8 cellular contexts compared by ENCODE assay signal in the genomic region with DNA sequence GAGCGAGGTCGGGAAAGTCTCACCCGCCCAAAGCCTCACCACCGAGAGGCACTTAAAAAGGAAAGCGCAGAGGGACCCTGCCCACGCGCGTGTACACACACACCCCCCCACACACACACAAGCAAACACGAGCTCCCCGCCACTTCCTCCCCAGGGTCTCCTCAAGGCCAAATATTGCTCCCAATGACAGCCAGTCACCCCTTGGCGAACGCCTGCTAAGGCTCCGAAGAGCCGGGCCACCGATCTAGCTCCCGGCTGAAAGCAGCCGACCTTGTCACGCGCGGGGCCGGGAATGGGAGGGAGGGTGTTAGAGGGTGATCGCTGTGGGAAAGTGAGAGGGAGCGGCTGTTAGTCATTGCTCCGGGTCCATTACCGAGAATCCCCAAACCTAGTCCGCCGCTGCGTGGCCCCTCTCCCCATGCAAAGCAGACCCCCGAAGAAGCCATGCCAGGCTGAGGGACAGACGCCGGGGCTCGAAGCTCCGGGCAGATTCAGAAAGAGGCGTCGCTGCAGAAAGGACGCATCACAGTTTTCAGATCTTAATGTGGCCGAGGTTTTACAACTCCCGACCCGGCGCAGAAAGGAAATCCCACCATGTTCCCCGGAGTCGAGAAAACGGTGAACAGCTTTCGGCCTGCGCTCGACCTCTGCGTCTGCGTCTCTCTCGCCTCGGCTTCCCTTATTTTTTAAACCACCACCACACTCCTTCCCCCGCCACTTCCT. TPM values are rescaled to one million over a fixed set of nuclear protein-coding genes. Genes with fewer than 3 reads are reported as not detected.
A peak's percentile ranks its signal among the peaks of the same experiment; 100 is the strongest.
DNase-seq lines count a peak whose midpoint lies in the region; ATAC-seq and TF ChIP-seq lines count a peak whose summit lies in the region.

No MANE protein-coding gene starts in this region.

- H3K4me1 ChIP-seq in Panc1 (ENCODE audit: control insufficient read depth, insufficient read depth, low read length), result 0 out of 2 replicates have a peak, but pooled peaks cover 3% of the 10 kb centered on the region
- H3K4me1 ChIP-seq in effector memory CD4-positive, alpha-beta T cell (ENCODE audit: control insufficient read depth, insufficient read depth, low read length, poor library complexity, severe bottlenecking), result peaks cover 19% of the 10 kb centered on the region
- H3K4me1 ChIP-seq in mesodermal cell (ENCODE audit: control insufficient read depth, insufficient read depth, low read length, poor library complexity, severe bottlenecking), result peaks cover 23% of the 10 kb centered on the region
- peaks cover 0 to 5% of the 10 kb centered on the region in 2 donors for H3K4me1 ChIP-seq in uterus

- ATAC-seq in Panc1, result peak; percentile 52
- ATAC-seq in GM21737 (IDR thresholded peaks at IDR 0.05; ENCODE audit: unreplicated experiment), result no peak
- no peak for ATAC-seq in HG03135 (IDR thresholded peaks at IDR 0.05; ENCODE audit: unreplicated experiment)

- H3K27ac Mint-ChIP-seq in activated CD4-positive, alpha-beta T cell treated with anti-CD3 and anti-CD28 coated beads, Interleukin-2, amount 10 ng/mL, durations not matched to agents 7 days and 5 days, result no peak overlapping the region

- CTCF ChIA-PET in activated CD4-positive, alpha-beta T cell treated with anti-CD3 and anti-CD28 coated beads, Interleukin-2, amount 10 ng/mL, durations not matched to agents 7 days and 5 days (lab: Charles Lee), result interaction anchor here (0.6 kb wide), 1 partner anchor 231 kb away, joined by 3 read pairs; no protein-coding TSS in a partner anchor
- CTCF ChIA-PET in Panc1 (lab: Charles Lee), result interaction anchor here (0.7 kb wide), 2 partner anchors 341 to 647 kb away, joined by 3 to 5 read pairs; no protein-coding TSS in a partner anchor

- H3K4me3 ChIP-seq in Panc1 (ENCODE audit: low read depth in 2 of 2, low read length in 2 of 2), result peak overlapping the region; percentile 27 to 44
- H3K4me3 ChIP-seq in effector memory CD4-positive, alpha-beta T cell (ENCODE audit: insufficient read depth, low read depth, low read length, poor library complexity, severe bottlenecking), result peak overlapping the region; percentile 54
- H3K4me3 ChIP-seq in mesodermal cell (ENCODE audit: extremely low read depth, insufficient read depth, low read length, poor library complexity, severe bottlenecking), result peak overlapping the region; percentile 93
- H3K4me3 ChIP-seq in uterus, result peak overlapping the region; percentile 42 to 83

- H3K36me3 ChIP-seq in Panc1 (ENCODE audit: control insufficient read depth, insufficient read depth, low read length) (peaks cover 14% of the 10 kb centered on the region; the same call in 1 of the 2 replicates), mesodermal cell (ENCODE audit: control insufficient read depth, insufficient read depth, low read length) (peaks cover 58% of the 10 kb centered on the region), uterus (no peaks in the 10 kb centered on the region)
- H3K36me3 ChIP-seq in effector memory CD4-positive, alpha-beta T cell (ENCODE audit: control insufficient read depth, insufficient read depth, low read length), result no peaks in the 10 kb centered on the region

- BruUV-seq in Panc1 (replicated peaks; lab: Mats Ljungman, UMichigan), result no TSS peak

- peak overlapping the region; percentile 74 for H3K4me3 Mint-ChIP-seq in activated CD4-positive, alpha-beta T cell treated with anti-CD3 and anti-CD28 coated beads, Interleukin-2, amount 10 ng/mL, durations not matched to agents 7 days and 5 days

- POLR2A ChIA-PET in activated CD4-positive, alpha-beta T cell treated with anti-CD3 and anti-CD28 coated beads, Interleukin-2, amount 10 ng/mL, durations not matched to agents 7 days and 5 days (lab: Charles Lee), result no interaction called here
- POLR2A ChIA-PET in Panc1 (lab: Charles Lee), result interaction anchor here (0.6 kb wide), 1 partner anchor 1097 kb away, joined by 3 read pairs; no protein-coding TSS in a partner anchor

- H3K9me3 Mint-ChIP-seq in activated CD4-positive, alpha-beta T cell treated with anti-CD3 and anti-CD28 coated beads, Interleukin-2, amount 10 ng/mL, durations not matched to agents 7 days and 5 days, result no peaks in the 10 kb centered on the region

- H3K27ac ChIP-seq in Panc1 (ENCODE audit: low read length) (no peak overlapping the region), mesodermal cell (ENCODE audit: low read depth, low read length, severe bottlenecking) (peak overlapping the region; percentile 60), uterus (peak overlapping the region; percentile 81 to 90)
- no peak overlapping the region for H3K27ac ChIP-seq in effector memory CD4-positive, alpha-beta T cell (ENCODE audit: insufficient read depth, low read length, poor library complexity, severe bottlenecking)

- no peak for TF ChIP-seq POLR2A in uterus (IDR thresholded peaks at IDR 0.05)

- H3K9me3 ChIP-seq in Panc1 (ENCODE audit: control insufficient read depth, insufficient read depth, low read depth, low read length), result no peaks in the 10 kb centered on the region
- H3K9me3 ChIP-seq in effector memory CD4-positive, alpha-beta T cell (ENCODE audit: control insufficient read depth, low read length), result no peaks in the 10 kb centered on the region
- no peaks in the 10 kb centered on the region for H3K9me3 ChIP-seq in mesodermal cell (ENCODE audit: control insufficient read depth, low read length)
- H3K9me3 ChIP-seq in uterus, result no peaks in the 10 kb centered on the region

- no peaks in the 10 kb centered on the region for H3K36me3 Mint-ChIP-seq in activated CD4-positive, alpha-beta T cell treated with anti-CD3 and anti-CD28 coated beads, Interleukin-2, amount 10 ng/mL, durations not matched to agents 7 days and 5 days (ENCODE audit: low read depth)

- in situ Hi-C loops in Panc1 (cut with HindIII; ENCODE audit: low pct_unique_long_range_greater_than_20kb, low sequenced_read_pairs), result no loop called here

- peaks cover 16% of the 10 kb centered on the region for H3K27me3 ChIP-seq in Panc1 (ENCODE audit: control insufficient read depth, insufficient read depth, low read length)
- H3K27me3 ChIP-seq in effector memory CD4-positive, alpha-beta T cell (replicated peaks; ENCODE audit: control insufficient read depth, insufficient read depth, low read length, poor library complexity, severe bottlenecking), result peaks cover 20% of the 10 kb centered on the region
- peaks cover 0 to 3% of the 10 kb centered on the region in 2 donors for H3K27me3 ChIP-seq in uterus

- no peak for DNase-seq in activated CD4-positive, alpha-beta T cell treated with anti-CD3 and anti-CD28 coated beads, Interleukin-2, amount 10 ng/mL, durations not matched to agents 7 days and 5 days
- DNase-seq in activated CD4-positive, alpha-beta T cell treated with anti-CD3 and anti-CD28 coated beads for 4 hours, result no peak
- DNase-seq in Panc1 (ENCODE audit: low read depth, low spot score) (no peak), uterus (peak; percentile 39 to 48)
- no peak for DNase-seq in effector memory CD4-positive, alpha-beta T cell

- intact Hi-C loops in Panc1 (cut with micrococcal nuclease; ENCODE audit: unreplicated experiment), result no loop called here
- intact Hi-C loops in uterus (cut with DNase I; ENCODE audit: low total_unique reads), result no loop called here

- peaks cover 79% of the 10 kb centered on the region for H3K27me3 Mint-ChIP-seq in activated CD4-positive, alpha-beta T cell treated with anti-CD3 and anti-CD28 coated beads, Interleukin-2, amount 10 ng/mL, durations not matched to agents 7 days and 5 days

- TF ChIP-seq CTCF in Panc1 (IDR thresholded peaks at IDR 0.05) (no peak), uterus (IDR thresholded peaks at IDR 0.05) (no peak)

- 0% methylated on average over 30 to 50 of the region's 51 CpGs for WGBS in mesodermal cell (ENCODE audit: insufficient coverage in 2 of 2), 2 experiments

- H3K4me1 Mint-ChIP-seq in activated CD4-positive, alpha-beta T cell treated with anti-CD3 and anti-CD28 coated beads, Interleukin-2, amount 10 ng/mL, durations not matched to agents 7 days and 5 days, result peaks cover 35% of the 10 kb centered on the region

RNA-seq across cellular contexts. Expression of a gene that starts 2.6 kb away (rescaled TPM):
- under 1 TPM; 0.60 to 0.64 TPM for total RNA-seq in activated CD4-positive, alpha-beta T cell treated with anti-CD3 and anti-CD28 coated beads, Interleukin-2, amount 10 ng/mL, durations not matched to agents 7 days and 5 days
- 0.87 TPM for total RNA-seq in Panc1 (2021; ENCODE audit: unreplicated experiment)
- 0.25 TPM for polyA plus RNA-seq in Panc1 (2012; ENCODE audit: insufficient read length)
- polyA plus RNA-seq in mesodermal cell (2013, experiment 1 of 2), result 326 TPM
- 325 TPM for polyA plus RNA-seq in mesodermal cell (2013, experiment 2 of 2)
- total RNA-seq in uterus, result 100 to 1,000 TPM in 1 of 4 donors, 10 to 100 TPM in 3; 12.0 to 127 (median 14.9) TPM

Comparison
In these comparisons a context has a peak if more than half of its experiments do, and no peak if none do; other contexts are left out.
1. DNase-seq: peak in uterus (2 of 2); none in activated CD4-positive, alpha-beta T cell treated with anti-CD3 and anti-CD28 coated beads, Interleukin-2, amount 10 ng/mL, durations not matched to agents 7 days and 5 days (single experiment), activated CD4-positive, alpha-beta T cell treated with anti-CD3 and anti-CD28 coated beads for 4 hours (0 of 2), Panc1 (single experiment) and effector memory CD4-positive, alpha-beta T cell (0 of 3).
2. H3K27ac ChIP-seq: peak in mesodermal cell (single experiment) and uterus (2 of 2); none in Panc1 (single experiment) and effector memory CD4-positive, alpha-beta T cell (single experiment).
3. H3K4me3 ChIP-seq: peak in every context shown above with its lines; median percentile 93 in mesodermal cell; 62 in uterus; 54 in effector memory CD4-positive, alpha-beta T cell; 36 in Panc1.